Comparison of ENCODE assay signal across 18 cellular contexts in the genomic region with DNA sequence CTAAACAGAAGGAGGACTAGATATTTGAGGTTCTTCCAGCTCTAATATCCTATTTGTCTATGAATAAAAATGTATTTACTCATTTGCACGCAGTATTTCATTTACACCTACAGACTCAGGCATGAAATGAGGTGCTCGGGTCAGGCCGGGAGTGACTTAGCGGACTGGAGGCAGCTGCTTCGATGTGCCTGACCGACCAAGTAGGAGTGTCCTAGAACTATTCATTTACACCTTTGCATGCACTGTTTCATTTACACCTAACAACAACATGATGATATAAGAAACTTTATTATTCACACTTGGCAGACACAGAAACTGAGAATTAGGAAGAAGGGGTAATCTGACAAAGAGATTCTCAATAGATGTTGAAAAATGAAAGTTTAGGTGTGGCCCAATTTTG.
"Had no signal": no experiment of that assay in that cellular context is flagged by ENCODE, and none has a peak within 500 bp of the region (broad histone marks: within the 10 kb centered on the region; RNA-seq: fewer than 3 reads in every experiment).

No MANE protein-coding gene starts in this region.

- H3K4me1 ChIP-seq: SJCRH30 had no signal

- H3K9me3 ChIP-seq: SJCRH30 had no signal

- DNase-seq: Kasumi-1, KG1, MM.1S, NCI-H1092 treated with DMSO at 0.1 percent for 48 hours, NCI-H1436, NCI-H187, NCI-H2029, NCI-H2081 treated with DMSO at 0.1 percent for 48 hours, NCI-H2171, NCI-H226, NCI-H446, NCI-H510A, NCI-H524 treated with DMSO at 0.1 percent for 48 hours, NCI-H69, NCI-H774, PC-3, SHP77 treated with DMSO at 0.1 percent for 48 hours, SJCRH30 had no signal

- H3K27ac ChIP-seq: SJCRH30 had no signal

- H3K36me3 ChIP-seq: SJCRH30 had no signal

- H3K4me3 ChIP-seq: SJCRH30 had no signal

- H3K27me3 ChIP-seq: SJCRH30 had no signal
